Comparison of ENCODE assay signal across 17 cellular contexts in genomic region chr7:63027075-63027474, GRCh38.
DNase-seq lines count a peak whose midpoint lies in the region; ATAC-seq and TF ChIP-seq lines count a peak whose summit lies in the region.
"Had no signal": no experiment of that assay in that cellular context is flagged by ENCODE, and none has a peak within 500 bp of the region (broad histone marks: within the 10 kb centered on the region; RNA-seq: fewer than 3 reads in every experiment).

No MANE protein-coding gene starts in this region.

- DNase-seq in esophagus muscularis mucosa (ENCODE audit: extremely low spot score) (peak; percentile 72), osteocyte (ENCODE audit: extremely low spot score, unreplicated experiment) (peak; percentile 54), ureter (ENCODE audit: low spot score) (peak; percentile 8), left ventricle myocardium superior (no peak), MG63 (no peak)
- DNase-seq: AML-193; Caco-2; Calu3; CD4-positive, alpha-beta T cell; CD8-positive, alpha-beta T cell; DMS79 treated with DMSO at 0.1 percent for 48 hours; GF-D8 had no signal

- H3K9me3 Mint-ChIP-seq in osteocyte (ENCODE audit: unreplicated experiment): peaks cover 70% of the 10 kb centered on the region

- no peaks in the 10 kb centered on the region for H3K36me3 ChIP-seq in esophagus muscularis mucosa
- H3K36me3 ChIP-seq in MG63: no peaks in the 10 kb centered on the region
- H3K36me3 ChIP-seq: BLaER1 treated with 17β-estradiol and CSF1 and Interleukin-3, amounts not matched to agents 10 nM and 100 nM had no signal

- no peaks in the 10 kb centered on the region for H3K36me3 Mint-ChIP-seq in osteocyte (ENCODE audit: unreplicated experiment)
- H3K36me3 Mint-ChIP-seq: CD8-positive, alpha-beta T cell had no signal

- no peaks in the 10 kb centered on the region for H3K27me3 ChIP-seq in esophagus muscularis mucosa
- no peaks in the 10 kb centered on the region for H3K27me3 ChIP-seq in MG63
- H3K27me3 ChIP-seq: BLaER1 treated with 17β-estradiol and CSF1 and Interleukin-3, amounts not matched to agents 10 nM and 100 nM had no signal

- no peaks in the 10 kb centered on the region for H3K27me3 Mint-ChIP-seq in osteocyte (ENCODE audit: unreplicated experiment)
- H3K27me3 Mint-ChIP-seq: B cell; CD4-positive, alpha-beta T cell had no signal

- intact Hi-C loops in esophagus muscularis mucosa (cut with DNase I): no loop called here
- intact Hi-C loops in left ventricle myocardium superior (cut with micrococcal nuclease): no loop called here

- TF ChIP-seq EP300 in esophagus muscularis mucosa (IDR thresholded peaks at IDR 0.05): no peak

- 80% methylated on average over 5 of the region's 5 CpGs for WGBS in esophagus muscularis mucosa

- ATAC-seq in left ventricle myocardium superior: no peak
- ATAC-seq: A549; CD8-positive, alpha-beta T cell had no signal

- no peak overlapping the region for H3K4me3 Mint-ChIP-seq in osteocyte (ENCODE audit: unreplicated experiment)
- H3K4me3 Mint-ChIP-seq: B cell; CD4-positive, alpha-beta T cell; CD8-positive, alpha-beta T cell had no signal

- H3K27ac Mint-ChIP-seq in osteocyte (ENCODE audit: unreplicated experiment): no peak overlapping the region
- H3K27ac Mint-ChIP-seq: B cell; CD4-positive, alpha-beta T cell; CD8-positive, alpha-beta T cell had no signal

- no peak for TF ChIP-seq POLR2A in esophagus muscularis mucosa (IDR thresholded peaks at IDR 0.05; ENCODE audit: low read depth)

- H3K4me3 ChIP-seq in esophagus muscularis mucosa (no peak overlapping the region), MG63 (no peak overlapping the region)
- H3K4me3 ChIP-seq: A549; BLaER1 treated with 17β-estradiol and CSF1 and Interleukin-3, amounts not matched to agents 10 nM and 100 nM had no signal

- no peaks in the 10 kb centered on the region for H3K4me1 ChIP-seq in esophagus muscularis mucosa
- H3K4me1 ChIP-seq: A549, Caco-2 had no signal

- peaks cover 0 to 21% (median 8%) of the 10 kb centered on the region in 4 donors for H3K9me3 ChIP-seq in esophagus muscularis mucosa
- H3K9me3 ChIP-seq in MG63: no peaks in the 10 kb centered on the region
- H3K9me3 ChIP-seq: A549, Caco-2 had no signal

- TF ChIP-seq CTCF in esophagus muscularis mucosa (IDR thresholded peaks at IDR 0.05) (no peak), osteocyte (IDR thresholded peaks at IDR 0.05) (no peak)

- H3K27ac ChIP-seq in esophagus muscularis mucosa (replicated peaks in 1 of 4): no peak overlapping the region
- H3K27ac ChIP-seq: 22Rv1; A549; BLaER1 treated with 17β-estradiol and CSF1 and Interleukin-3, amounts not matched to agents 10 nM and 100 nM; C4-2B had no signal

- no peaks in the 10 kb centered on the region for H3K4me1 Mint-ChIP-seq in osteocyte (ENCODE audit: unreplicated experiment)
- H3K4me1 Mint-ChIP-seq: B cell had no signal

Comparison
In these comparisons a context has a peak if more than half of its experiments do, and no peak if none do; other contexts are left out.
1. DNase-seq: peak in esophagus muscularis mucosa (single experiment), osteocyte (single experiment) and ureter (single experiment); none in left ventricle myocardium superior (single experiment) and MG63 (single experiment).